Comparison of ENCODE assay signal across 8 cellular contexts in genomic region chr15:22980189-22981136, GRCh38. TPM values are rescaled to one million over a fixed set of nuclear protein-coding genes. Genes with fewer than 3 reads are reported as not detected.
A peak's percentile ranks its signal among the peaks of the same experiment; 100 is the strongest.
DNase-seq lines count a peak whose midpoint lies in the region; ATAC-seq and TF ChIP-seq lines count a peak whose summit lies in the region.

Gene CYFIP1 (minus strand): TSS chr15:22980368. CDS start chr15:22947285, 33,083 bp downstream.

- peaks cover 4% of the 10 kb centered on the region for H3K36me3 Mint-ChIP-seq in T-helper 17 cell (ENCODE audit: low read depth)

- H2AK5ac ChIP-seq in IMR-90 (ENCODE audit: low read depth, low read length) = peak within 1 kb of the TSS; percentile 90

- TF ChIP-seq RAD21 in IMR-90 (IDR thresholded peaks at IDR 0.05; ENCODE audit: low read length) = no peak

- in situ Hi-C loops in IMR-90 (cut with MboI; ENCODE audit: low sequenced_read_pairs) = no loop called here

- peak within 1 kb of the TSS; percentile 97 for H3K23ac ChIP-seq in IMR-90 (ENCODE audit: low read depth, low read length)

- H3K27ac Mint-ChIP-seq in T-helper 17 cell = peak within 1 kb of the TSS; percentile 90

- peaks cover 0 to 18% of the 10 kb centered on the region in 2 experiments; a peak in 2 of 4 replicates for H3K79me1 ChIP-seq in IMR-90 (ENCODE audit: low read depth in 1 of 2, low read length in 2 of 2)

- DNase-seq in EH (ENCODE audit: low read depth) (peak; percentile 89), IMR-90 (peak; percentile 83), T-helper 17 cell (peak in 1 of 3 donors; percentile 12), coronary artery (ENCODE audit: low spot score) (peak; percentile 89), kidney tubule cell (ENCODE audit: low spot score) (peak; percentile 93), GOT3 (lab: John Stamatoyannopoulos, UW) (no peak)
- peak; percentile 31 for DNase-seq in stimulated activated CD4-positive, alpha-beta T cell treated with anti-CD3 and anti-CD28 coated beads, Interleukin-12 subunit alpha, Interleukin-12 subunit beta, amount 100 ng/mL, for 4 hours

- no peaks in the 10 kb centered on the region for H3K36me3 ChIP-seq in IMR-90 (ENCODE audit: control insufficient read depth, insufficient read depth, low read length)

- H2BK15ac ChIP-seq in IMR-90 (ENCODE audit: low read depth, low read length) = no peak within 1 kb of the TSS

- BruUV-seq in IMR-90 (replicated peaks; lab: Mats Ljungman, UMichigan) = no TSS peak

- H3K4me3 Mint-ChIP-seq in T-helper 17 cell = peak within 1 kb of the TSS; percentile 100

- H2AFZ ChIP-seq in IMR-90 (replicated peaks; ENCODE audit: low read length, poor library complexity) = peak within 1 kb of the TSS; percentile 97

- H2BK5ac ChIP-seq in IMR-90 (ENCODE audit: low read depth, low read length, poor library complexity, severe bottlenecking) = peak within 1 kb of the TSS; percentile 22

- POLR2A ChIA-PET in IMR-90 (lab: Charles Lee; ENCODE audit: unreplicated experiment) = no interaction called here

- WGBS in IMR-90 (ENCODE audit: extremely low coverage in 2 of 2, insufficient read length in 1 of 2), 2 experiments = 0% methylated on average over 37 of the region's 99 CpGs; no CpG with 5 or more reads in 1 of the 2 experiments

- H4K5ac ChIP-seq in IMR-90 (ENCODE audit: low read depth, low read length) = peak within 1 kb of the TSS; percentile 24; the same call in 1 of the 2 replicates

- CTCF ChIA-PET in IMR-90 (lab: Yijun Ruan, JAX) = no interaction called here

- peak within 1 kb of the TSS; percentile 80 for H3K56ac ChIP-seq in IMR-90 (ENCODE audit: extremely low read depth, insufficient read depth, low read length)

- H3K27ac ChIP-seq in IMR-90 (ENCODE audit: insufficient read depth, low read length) = peak within 1 kb of the TSS; percentile 80
- peak within 1 kb of the TSS; percentile 72 to 89 for H3K27ac ChIP-seq in coronary artery

- peaks cover 6% of the 10 kb centered on the region for H3K27me3 Mint-ChIP-seq in T-helper 17 cell

- TF ChIP-seq CTCF in IMR-90 (conservative IDR thresholded peaks at IDR 0.05; ENCODE audit: low read depth, low read length) (no peak), coronary artery (IDR thresholded peaks at IDR 0.05) (no peak)

- dilution Hi-C loops in IMR-90 (cut with HindIII; ENCODE audit: low sequenced_read_pairs, unreplicated experiment) = no loop called here

- intact Hi-C loops in IMR-90 (cut with micrococcal nuclease) = loop anchor here (1.0 kb wide), 1 partner anchor 19 kb away; no protein-coding TSS in a partner anchor

- H4K20me1 ChIP-seq in IMR-90 (ENCODE audit: insufficient read depth, low read length) = peaks cover 37% of the 10 kb centered on the region

- H4K8ac ChIP-seq in IMR-90 (ENCODE audit: low read depth in 2 of 2, low read length in 2 of 2) = peak within 1 kb of the TSS; percentile 17 to 56; a peak in 3 of 4 replicates

- H3K14ac ChIP-seq in IMR-90 (replicated peaks; ENCODE audit: low read depth, low read length) = peak within 1 kb of the TSS; percentile 67

- H2BK20ac ChIP-seq in IMR-90 (ENCODE audit: low read depth, low read length) = no peak within 1 kb of the TSS

- peak; percentile 63 for TF ChIP-seq POLR2A in IMR-90 (IDR thresholded peaks at IDR 0.05; ENCODE audit: low read depth, low read length)

- peak within 1 kb of the TSS; percentile 89 for H2AK9ac ChIP-seq in IMR-90 (replicated peaks; ENCODE audit: low read depth, low read length, poor library complexity)

- H3K9me3 ChIP-seq in IMR-90 (ENCODE audit: control insufficient read depth, insufficient read depth, low read length) (no peaks in the 10 kb centered on the region), T-helper 17 cell (ENCODE audit: control insufficient read depth, low read length, poor library complexity, severe bottlenecking) (no peaks in the 10 kb centered on the region)

- peak within 1 kb of the TSS; percentile 5; the same call in 1 of the 2 replicates for H3K18ac ChIP-seq in IMR-90 (ENCODE audit: low read depth, low read length)

- ATAC-seq in GM21447 (IDR thresholded peaks at IDR 0.05; ENCODE audit: unreplicated experiment) (peak; percentile 52), IMR-90 (ENCODE audit: low read depth) (peak; percentile 95), T-helper 17 cell (peak; percentile 52)

- peaks cover 13% of the 10 kb centered on the region for H3K4me1 Mint-ChIP-seq in T-helper 17 cell

- no peaks in the 10 kb centered on the region for H3K27me3 ChIP-seq in IMR-90 (ENCODE audit: control insufficient read depth, insufficient read depth, low read length)

- peak within 1 kb of the TSS; percentile 91 for H3K4me3 ChIP-seq in IMR-90 (ENCODE audit: insufficient read depth, low read depth, low read length)
- peak within 1 kb of the TSS; percentile 79 for H3K4me3 ChIP-seq in coronary artery

- peaks cover 2% of the 10 kb centered on the region for H3K4me1 ChIP-seq in IMR-90 (ENCODE audit: control insufficient read depth, insufficient read depth, low read length)

- peaks cover 3% of the 10 kb centered on the region; the same call in 1 of the 2 replicates for H3K9me1 ChIP-seq in IMR-90 (ENCODE audit: insufficient read depth, low read length)

- H2BK120ac ChIP-seq in IMR-90 (ENCODE audit: low read depth, low read length) = peak within 1 kb of the TSS; percentile 44; the same call in 1 of the 2 replicates

- H3K4me2 ChIP-seq in IMR-90 (ENCODE audit: low read depth, low read length) = peak within 1 kb of the TSS; percentile 96

- H3K9ac ChIP-seq in IMR-90 (ENCODE audit: low read depth, low read length) = peak within 1 kb of the TSS; percentile 97

- peak within 1 kb of the TSS; percentile 77 for H3K4ac ChIP-seq in IMR-90 (ENCODE audit: low read depth, low read length)

- peak within 1 kb of the TSS; percentile 63; the same call in 1 of the 2 replicates for H4K91ac ChIP-seq in IMR-90 (ENCODE audit: insufficient read depth, low read depth, low read length)

TF ChIP-seq in IMR-90, 13 proteins besides CTCF, POLR2A, EP300 and RAD21:
- TF ChIP-seq, protein P1, sequence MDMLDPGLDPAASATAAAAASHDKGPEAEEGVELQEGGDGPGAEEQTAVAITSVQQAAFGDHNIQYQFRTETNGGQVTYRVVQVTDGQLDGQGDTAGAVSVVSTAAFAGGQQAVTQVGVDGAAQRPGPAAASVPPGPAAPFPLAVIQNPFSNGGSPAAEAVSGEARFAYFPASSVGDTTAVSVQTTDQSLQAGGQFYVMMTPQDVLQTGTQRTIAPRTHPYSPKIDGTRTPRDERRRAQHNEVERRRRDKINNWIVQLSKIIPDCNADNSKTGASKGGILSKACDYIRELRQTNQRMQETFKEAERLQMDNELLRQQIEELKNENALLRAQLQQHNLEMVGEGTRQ (IDR thresholded peaks at IDR 0.05; ENCODE audit: low read depth, low read length) = no peak
- no peak for TF ChIP-seq RFX5 (IDR thresholded peaks at IDR 0.05; ENCODE audit: low read depth, low read length)
- TF ChIP-seq BHLHE40 (IDR thresholded peaks at IDR 0.05; ENCODE audit: low read depth, low read length) = no peak
- peak; percentile 64 for TF ChIP-seq FOS (IDR thresholded peaks at IDR 0.05; ENCODE audit: low read depth, low read length)
- peak; percentile 95; the same call in 1 of the 2 replicates for TF ChIP-seq MAZ (IDR thresholded peaks at IDR 0.05; ENCODE audit: borderline replicate concordance, low read depth, low read length)
- TF ChIP-seq CHD1 (IDR thresholded peaks at IDR 0.05; ENCODE audit: low read depth, low read length) = no peak
- TF ChIP-seq MXI1 (IDR thresholded peaks at IDR 0.05; ENCODE audit: borderline replicate concordance, low read depth, low read length) = 0 out of 2 replicates have a peak, but pooled peaks have one; percentile 40
- TF ChIP-seq ELK1 (IDR thresholded peaks at IDR 0.05; ENCODE audit: borderline replicate concordance, low read depth, low read length) = no peak
- no peak for TF ChIP-seq MAFK (IDR thresholded peaks at IDR 0.05; ENCODE audit: low read depth, low read length)
- no peak for TF ChIP-seq CEBPB (IDR thresholded peaks at IDR 0.05; ENCODE audit: low read depth, low read length)
- TF ChIP-seq SMC3 (IDR thresholded peaks at IDR 0.05; ENCODE audit: low read depth, low read length) = no peak
- no peak for TF ChIP-seq NFE2L2 (IDR thresholded peaks at IDR 0.05; ENCODE audit: low read depth, low read length)
TF ChIP-seq in IMR-90: peak in this region for 3.

RNA-seq across cellular contexts. Expression of gene CYFIP1, which starts in this region (rescaled TPM):
- total RNA-seq in IMR-90 (2012; rRNA removed) (144 and 163 TPM in 2 replicates), T-helper 17 cell (10 to 100 TPM; 14.8 to 17.7 TPM)
- 51.4 and 58.4 TPM in 2 replicates for polyA plus RNA-seq in IMR-90 (2012; rRNA removed)
- 57.6 and 73.1 TPM in 2 replicates for polyA plus RNA-seq in IMR-90 (2012; cell fraction: cytosol; rRNA removed)
- polyA plus RNA-seq in IMR-90 (2012; cell fraction: nucleus; rRNA removed; ENCODE audit: low replicate concordance) = 66.3 and 101 TPM in 2 replicates
